ENCODE assay signal across 8 cellular contexts in the genomic region with DNA sequence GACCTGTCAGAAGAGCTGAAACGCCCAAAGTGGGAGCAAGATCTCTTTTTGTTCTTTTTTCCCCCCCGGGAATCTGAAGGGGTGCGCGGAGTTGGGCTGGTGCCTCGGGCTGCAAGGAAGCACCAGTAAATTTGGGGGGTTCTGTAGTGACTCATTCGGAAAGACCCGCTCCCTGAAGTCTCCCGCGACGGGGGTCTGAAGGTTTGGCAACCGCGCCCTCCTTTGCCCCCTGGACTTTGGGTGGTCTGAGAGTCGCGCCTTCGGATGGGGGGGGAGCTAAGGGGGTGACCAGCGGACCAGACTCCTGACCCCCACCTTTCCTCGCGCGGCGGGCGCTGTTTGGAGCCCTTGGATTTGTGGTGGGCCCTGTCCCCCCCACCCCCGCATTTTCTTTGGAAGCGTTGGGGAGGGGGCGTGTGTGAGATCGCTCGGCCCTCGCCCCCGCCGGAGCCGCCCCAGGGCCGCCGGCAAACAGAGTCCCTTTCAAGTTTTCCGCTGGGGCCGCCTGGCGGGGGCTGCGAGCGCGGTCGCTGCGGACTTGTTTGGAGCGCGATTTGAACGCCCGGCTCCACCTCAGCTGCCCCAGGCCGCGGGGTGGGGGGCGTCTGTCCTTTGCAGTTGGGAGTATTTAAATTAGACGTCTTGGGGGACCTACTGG. TPM values are rescaled to one million over a fixed set of nuclear protein-coding genes. Genes with fewer than 3 reads are reported as not detected.
DNase-seq lines count a peak whose midpoint lies in the region; ATAC-seq lines count a peak whose summit lies in the region.

No MANE protein-coding gene starts in this region.

- H3K4me3 Mint-ChIP-seq in activated CD4-positive, alpha-beta T cell treated with anti-CD3 and anti-CD28 coated beads, Interleukin-2, amount 10 ng/mL, durations not matched to agents 24 days and 14 days, result peak overlapping the region; percentile 82
- H3K4me3 Mint-ChIP-seq in activated CD4-positive, alpha-beta memory T cell treated with anti-CD3 and anti-CD28 coated beads, Interleukin-2, amount 10 ng/mL, durations not matched to agents 7 days and 5 days, result peak overlapping the region; percentile 49

- POLR2A ChIA-PET in activated CD4-positive, alpha-beta memory T cell treated with anti-CD3 and anti-CD28 coated beads, Interleukin-2, amount 10 ng/mL, durations not matched to agents 7 days and 5 days (lab: Charles Lee), result interaction anchor here (1.2 to 1.8 kb wide), 3 partner anchors 12 to 19 kb away, joined by 3 to 4 read pairs (median 3); no protein-coding TSS in a partner anchor

- no peak for DNase-seq in activated CD4-positive, alpha-beta T cell treated with anti-CD3 and anti-CD28 coated beads, Interleukin-2, amount 10 ng/mL, durations not matched to agents 24 days and 14 days
- no peak for DNase-seq in activated CD4-positive, alpha-beta T cell treated with anti-CD3 and anti-CD28 coated beads, Interleukin-2, amount 50 U/mL, for 4 hours
- no peak for DNase-seq in activated CD4-positive, alpha-beta memory T cell treated with anti-CD3 and anti-CD28 coated beads, Interleukin-2, amount 10 ng/mL, durations not matched to agents 7 days and 5 days
- peak; percentile 67 for DNase-seq in Right ventricle myocardium superior
- peak; percentile 84 for DNase-seq in posterior vena cava (ENCODE audit: low spot score)
- no peak for DNase-seq in stimulated activated CD4-positive, alpha-beta T cell treated with anti-CD3 and anti-CD28 coated beads, Interleukin-2, amount 100 ng/mL, for 48 hours
- DNase-seq in SK-N-DZ (ENCODE audit: low spot score), result no peak

- no peaks in the 10 kb centered on the region for H3K9me3 Mint-ChIP-seq in activated CD4-positive, alpha-beta T cell treated with anti-CD3 and anti-CD28 coated beads, Interleukin-2, amount 10 ng/mL, durations not matched to agents 24 days and 14 days
- H3K9me3 Mint-ChIP-seq in activated CD4-positive, alpha-beta memory T cell treated with anti-CD3 and anti-CD28 coated beads, Interleukin-2, amount 10 ng/mL, durations not matched to agents 7 days and 5 days, result no peaks in the 10 kb centered on the region

- ATAC-seq in Right ventricle myocardium superior (ENCODE audit: poor library complexity) (no peak), GM21526 (IDR thresholded peaks at IDR 0.05; ENCODE audit: low FRiP score, unreplicated experiment) (no peak)

- H3K27me3 Mint-ChIP-seq in activated CD4-positive, alpha-beta T cell treated with anti-CD3 and anti-CD28 coated beads, Interleukin-2, amount 10 ng/mL, durations not matched to agents 24 days and 14 days, result peaks cover 65% of the 10 kb centered on the region
- peaks cover 63% of the 10 kb centered on the region for H3K27me3 Mint-ChIP-seq in activated CD4-positive, alpha-beta memory T cell treated with anti-CD3 and anti-CD28 coated beads, Interleukin-2, amount 10 ng/mL, durations not matched to agents 7 days and 5 days

- H3K4me1 Mint-ChIP-seq in activated CD4-positive, alpha-beta T cell treated with anti-CD3 and anti-CD28 coated beads, Interleukin-2, amount 10 ng/mL, durations not matched to agents 24 days and 14 days, result peaks cover 33% of the 10 kb centered on the region
- H3K4me1 Mint-ChIP-seq in activated CD4-positive, alpha-beta memory T cell treated with anti-CD3 and anti-CD28 coated beads, Interleukin-2, amount 10 ng/mL, durations not matched to agents 7 days and 5 days, result peaks cover 35% of the 10 kb centered on the region

- intact Hi-C loops in activated CD4-positive, alpha-beta T cell treated with anti-CD3 and anti-CD28 coated beads, Interleukin-2, amount 10 ng/mL, durations not matched to agents 24 days and 14 days (cut with micrococcal nuclease), result no loop called here
- intact Hi-C loops in Right ventricle myocardium superior (cut with DNase I) (no loop called here), posterior vena cava (cut with DNase I) (loop anchor here in 1 of 2 donors (2.0 to 5.0 kb wide), 2 partner anchors 13 to 97 kb away; no protein-coding TSS in a partner anchor)

- no peak overlapping the region for H3K27ac Mint-ChIP-seq in activated CD4-positive, alpha-beta T cell treated with anti-CD3 and anti-CD28 coated beads, Interleukin-2, amount 10 ng/mL, durations not matched to agents 24 days and 14 days
- no peak overlapping the region for H3K27ac Mint-ChIP-seq in activated CD4-positive, alpha-beta memory T cell treated with anti-CD3 and anti-CD28 coated beads, Interleukin-2, amount 10 ng/mL, durations not matched to agents 7 days and 5 days

- no peaks in the 10 kb centered on the region for H3K36me3 Mint-ChIP-seq in activated CD4-positive, alpha-beta T cell treated with anti-CD3 and anti-CD28 coated beads, Interleukin-2, amount 10 ng/mL, durations not matched to agents 24 days and 14 days (ENCODE audit: low read depth)
- no peaks in the 10 kb centered on the region for H3K36me3 Mint-ChIP-seq in activated CD4-positive, alpha-beta memory T cell treated with anti-CD3 and anti-CD28 coated beads, Interleukin-2, amount 10 ng/mL, durations not matched to agents 7 days and 5 days (ENCODE audit: low read depth)

- CTCF ChIA-PET in activated CD4-positive, alpha-beta memory T cell treated with anti-CD3 and anti-CD28 coated beads, Interleukin-2, amount 10 ng/mL, durations not matched to agents 7 days and 5 days (lab: Charles Lee), result interaction anchor here (1.5 kb wide), 1 partner anchor 125 kb away, joined by 3 read pairs; no protein-coding TSS in a partner anchor

RNA-seq across cellular contexts. Expression of a gene that starts 2.0 kb away (rescaled TPM):
- total RNA-seq in activated CD4-positive, alpha-beta T cell treated with anti-CD3 and anti-CD28 coated beads, Interleukin-2, amount 10 ng/mL, durations not matched to agents 24 days and 14 days, result 1.2 and 1.9 TPM in 2 replicates
- 1 to 10 TPM; 1.4 to 1.7 TPM for total RNA-seq in activated CD4-positive, alpha-beta memory T cell treated with anti-CD3 and anti-CD28 coated beads, Interleukin-2, amount 10 ng/mL, durations not matched to agents 7 days and 5 days
- total RNA-seq in Right ventricle myocardium superior, result 67.3 TPM
- total RNA-seq in posterior vena cava, result 10 to 100 TPM; 48.9 to 49.1 TPM
- polyA plus RNA-seq in SK-N-DZ (2014; cell fraction: cytosol; rRNA removed), result 24.9 and 31.1 TPM in 2 replicates
- 15.4 and 23.8 TPM in 2 replicates for polyA plus RNA-seq in SK-N-DZ (2014; cell fraction: nucleus; rRNA removed)

Comparison
In these comparisons a context has a peak if more than half of its experiments do, and no peak if none do; other contexts are left out.
1. DNase-seq: peak in Right ventricle myocardium superior (single experiment) and posterior vena cava (single experiment); none in activated CD4-positive, alpha-beta T cell treated with anti-CD3 and anti-CD28 coated beads, Interleukin-2, amount 10 ng/mL, durations not matched to agents 24 days and 14 days (single experiment), activated CD4-positive, alpha-beta T cell treated with anti-CD3 and anti-CD28 coated beads, Interleukin-2, amount 50 U/mL, for 4 hours (0 of 2), activated CD4-positive, alpha-beta memory T cell treated with anti-CD3 and anti-CD28 coated beads, Interleukin-2, amount 10 ng/mL, durations not matched to agents 7 days and 5 days (single experiment), stimulated activated CD4-positive, alpha-beta T cell treated with anti-CD3 and anti-CD28 coated beads, Interleukin-2, amount 100 ng/mL, for 48 hours (0 of 2) and SK-N-DZ (single experiment).
2. RNA of a gene that starts 2.0 kb away (total RNA-seq): 67.3 TPM in Right ventricle myocardium superior (single experiment) and 48.9 to 49.1 TPM in posterior vena cava; 1.4 to 1.7 TPM in activated CD4-positive, alpha-beta memory T cell treated with anti-CD3 and anti-CD28 coated beads, Interleukin-2, amount 10 ng/mL, durations not matched to agents 7 days and 5 days and 1.2 to 1.9 TPM in activated CD4-positive, alpha-beta T cell treated with anti-CD3 and anti-CD28 coated beads, Interleukin-2, amount 10 ng/mL, durations not matched to agents 24 days and 14 days; every median in the first group is over 10 times any median in the second.